ENCODE assay signal across 29 cellular contexts in genomic region chr3:18357747-18358146, GRCh38.
"Had no signal": no experiment of that assay in that cellular context is flagged by ENCODE, and none has a peak within 500 bp of the region (broad histone marks: within the 10 kb centered on the region; RNA-seq: fewer than 3 reads in every experiment).

No MANE protein-coding gene starts in this region.

- ATAC-seq: gastrocnemius medialis; left cardiac atrium; left ventricle myocardium superior; mucosa of descending colon; pancreas; psoas muscle; stimulated activated memory B cell treated with anti-CD40 and anti-IgM and Interleukin-4, amounts not matched to agents 10 μg/mL and 1 μg/mL and 100 μg/mL, for 72 hours; upper lobe of right lung had no signal

- H3K4me1 ChIP-seq: gastrocnemius medialis, psoas muscle, suprapubic skin, upper lobe of right lung had no signal

- DNase-seq: activated B cell treated with CpG ODN at 0.5 μM for 24 hours; activated CD4-positive, alpha-beta T cell treated with anti-CD3 and anti-CD28 coated beads, Interleukin-2, amount 50 U/mL, for 4 hours; activated naive CD8-positive, alpha-beta T cell treated with anti-CD3 and anti-CD28 coated beads, Interleukin-2, amount 10 ng/mL, durations not matched to agents 7 days and 5 days; amniotic stem cell; brain microvascular endothelial cell; dorsolateral prefrontal cortex; effector memory CD4-positive, alpha-beta T cell; erythroblast; gastrocnemius medialis; glutamatergic neuron; islet precursor cell; left cardiac atrium; left ventricle myocardium superior; mucosa of descending colon; nucleus accumbens; pancreas; psoas muscle; sigmoid colon; small intestine; stimulated activated CD4-positive, alpha-beta T cell treated with anti-CD3 and anti-CD28 coated beads, Interleukin-4, amount 100 ng/mL, for 24 hours; stimulated activated CD8-positive, alpha-beta memory T cell treated with anti-CD3 and anti-CD28 coated beads, Interleukin-4, amount 100 ng/mL, for 48 hours; tibial artery; upper lobe of right lung had no signal

- H3K36me3 ChIP-seq: brain microvascular endothelial cell, gastrocnemius medialis, pancreas, upper lobe of right lung had no signal

- H3K4me1 Mint-ChIP-seq: activated B cell treated with CpG ODN at 0.5 μM for 24 hours; stimulated activated memory B cell treated with anti-CD40 and anti-IgM and Interleukin-4, amounts not matched to agents 10 μg/mL and 1 μg/mL and 100 μg/mL, for 72 hours had no signal

- H3K27ac ChIP-seq: brain microvascular endothelial cell, coronary artery, gastrocnemius medialis, pancreas, psoas muscle, sigmoid colon, suprapubic skin, tibial artery, upper lobe of right lung had no signal

- H3K9me3 ChIP-seq: gastrocnemius medialis, mucosa of descending colon, pancreas, psoas muscle, sigmoid colon, suprapubic skin, tibial artery, upper lobe of right lung had no signal

- H3K27me3 Mint-ChIP-seq: activated B cell treated with CpG ODN at 0.5 μM for 24 hours; activated naive CD8-positive, alpha-beta T cell treated with anti-CD3 and anti-CD28 coated beads, Interleukin-2, amount 10 ng/mL, durations not matched to agents 7 days and 5 days had no signal

- H3K9me3 Mint-ChIP-seq: activated B cell treated with CpG ODN at 0.5 μM for 24 hours; activated naive CD8-positive, alpha-beta T cell treated with anti-CD3 and anti-CD28 coated beads, Interleukin-2, amount 10 ng/mL, durations not matched to agents 7 days and 5 days; activated T-helper 2 cell treated with anti-CD3 and anti-CD28 coated beads, Interferon-gamma antibody, Interleukin-2, Interleukin-4, amounts not matched to agents 10 μg/mL and 5 μg/mL and 100 μg/mL, durations not matched to agents 14 hours and 24 hours and 36 hours; neural crest cell; stimulated activated memory B cell treated with anti-CD40 and anti-IgM and Interleukin-4, amounts not matched to agents 10 μg/mL and 1 μg/mL and 100 μg/mL, for 72 hours had no signal

- H3K4me3 ChIP-seq: coronary artery, dorsolateral prefrontal cortex, gastrocnemius medialis, mucosa of descending colon, pancreas, psoas muscle, sigmoid colon, suprapubic skin, tibial artery, upper lobe of right lung had no signal

- FAIRE-seq: astrocyte, pancreas, small intestine had no signal

- H3K4me3 Mint-ChIP-seq: activated B cell treated with CpG ODN at 0.5 μM for 24 hours; activated naive CD8-positive, alpha-beta T cell treated with anti-CD3 and anti-CD28 coated beads, Interleukin-2, amount 10 ng/mL, durations not matched to agents 7 days and 5 days; neural crest cell; stimulated activated memory B cell treated with anti-CD40 and anti-IgM and Interleukin-4, amounts not matched to agents 10 μg/mL and 1 μg/mL and 100 μg/mL, for 72 hours had no signal

- H3K27ac Mint-ChIP-seq: activated B cell treated with CpG ODN at 0.5 μM for 24 hours; activated naive CD8-positive, alpha-beta T cell treated with anti-CD3 and anti-CD28 coated beads, Interleukin-2, amount 10 ng/mL, durations not matched to agents 7 days and 5 days; activated T-helper 2 cell treated with anti-CD3 and anti-CD28 coated beads, Interferon-gamma antibody, Interleukin-2, Interleukin-4, amounts not matched to agents 10 μg/mL and 5 μg/mL and 100 μg/mL, durations not matched to agents 14 hours and 24 hours and 36 hours; stimulated activated memory B cell treated with anti-CD40 and anti-IgM and Interleukin-4, amounts not matched to agents 10 μg/mL and 1 μg/mL and 100 μg/mL, for 72 hours had no signal

- H3K27me3 ChIP-seq: brain microvascular endothelial cell, dorsolateral prefrontal cortex, gastrocnemius medialis, pancreas, sigmoid colon, suprapubic skin, tibial artery, upper lobe of right lung had no signal
